In genomic region chr3:125766285-125766826, GRCh38 we compare ENCODE assay signal across 8 cellular contexts.
A peak's percentile ranks its signal among the peaks of the same experiment; 100 is the strongest.
DNase-seq lines count a peak whose midpoint lies in the region; ATAC-seq and TF ChIP-seq lines count a peak whose summit lies in the region.
"Not testable (repeated sequence)": the region's sequence is repeated elsewhere in the genome, so short reads cannot be mapped to it uniquely, and the experiment has no call there.

No MANE protein-coding gene starts in this region.

- not testable (repeated sequence) for H3K9me3 Mint-ChIP-seq in activated CD8-positive, alpha-beta T cell treated with anti-CD3 and anti-CD28 coated beads for 36 hours

- TF ChIP-seq CTCF in OCI-LY1 (IDR thresholded peaks at IDR 0.05; ENCODE audit: low read length), result peak; percentile 35
- peak; percentile 41 for TF ChIP-seq CTCF in activated CD8-positive, alpha-beta T cell treated with anti-CD3 and anti-CD28 coated beads for 36 hours (IDR thresholded peaks at IDR 0.05)

- peak overlapping the region; percentile 53 for H3K4me3 Mint-ChIP-seq in activated CD8-positive, alpha-beta T cell treated with anti-CD3 and anti-CD28 coated beads for 36 hours

- CTCF ChIA-PET in activated CD8-positive, alpha-beta T cell treated with anti-CD3 and anti-CD28 coated beads for 36 hours (lab: Charles Lee), result interaction anchor here (0.6 to 1.1 kb wide), 3 partner anchors 52 to 434 kb away, joined by 3 to 4 read pairs (median 4); no protein-coding TSS in a partner anchor

- not testable (repeated sequence) for H3K27ac Mint-ChIP-seq in activated CD8-positive, alpha-beta T cell treated with anti-CD3 and anti-CD28 coated beads for 36 hours

- H4K20me1 ChIP-seq in OCI-LY1 (ENCODE audit: insufficient read depth, low read length), result not testable (repeated sequence)

- intact Hi-C loops in activated CD8-positive, alpha-beta T cell treated with anti-CD3 and anti-CD28 coated beads for 36 hours (cut with micrococcal nuclease), result not testable (repeated sequence)

- not testable (repeated sequence) for ATAC-seq in activated CD8-positive, alpha-beta T cell treated with anti-CD3 and anti-CD28 coated beads for 36 hours

- H3K4me1 Mint-ChIP-seq in activated CD8-positive, alpha-beta T cell treated with anti-CD3 and anti-CD28 coated beads for 36 hours (ENCODE audit: low read depth), result not testable (repeated sequence)

- H3F3A ChIP-seq in OCI-LY1 (ENCODE audit: insufficient read depth, low read length), result not testable (repeated sequence)

- H3K27ac ChIP-seq in HUES64 (ENCODE audit: low read depth, low read length); OCI-LY1 (ENCODE audit: low read depth, low read length, poor library complexity, severe bottlenecking): not testable (repeated sequence)

- not testable (repeated sequence) for H3K9me3 ChIP-seq in HUES64 (ENCODE audit: insufficient read depth, low read depth, low read length); OCI-LY1 (ENCODE audit: low read length); iPS-15b (ENCODE audit: control insufficient read depth, insufficient read depth, low read length)

- H3K27me3 ChIP-seq in HUES64 (ENCODE audit: insufficient read depth, low read length) (peaks cover 21% of the 10 kb centered on the region), iPS-15b (ENCODE audit: control insufficient read depth, insufficient read depth, low read length) (peaks cover 11% of the 10 kb centered on the region)
- H3K27me3 ChIP-seq in OCI-LY1 (ENCODE audit: insufficient read depth, low read length), result not testable (repeated sequence)

- H3K36me3 Mint-ChIP-seq in activated CD8-positive, alpha-beta T cell treated with anti-CD3 and anti-CD28 coated beads for 36 hours (ENCODE audit: low read depth), result not testable (repeated sequence)

- H3K36me3 ChIP-seq in HUES64 (ENCODE audit: insufficient read depth, low read length); OCI-LY1 (ENCODE audit: insufficient read depth, low read length); iPS-15b (ENCODE audit: control insufficient read depth, insufficient read depth, low read length): not testable (repeated sequence)

- WGBS in HUES64, result under 1% methylated on average over 42 of the region's 54 CpGs

- H3K4me1 ChIP-seq in HUES64 (ENCODE audit: insufficient read depth, low read length); OCI-LY1 (ENCODE audit: insufficient read depth, low read length, severe bottlenecking); iPS-15b (ENCODE audit: control insufficient read depth, insufficient read depth, low read length): not testable (repeated sequence)

- H2AFZ ChIP-seq in OCI-LY1 (ENCODE audit: low read length), result not testable (repeated sequence)

- H3K79me2 ChIP-seq in OCI-LY1 (ENCODE audit: insufficient read depth, low read length), result not testable (repeated sequence)

- POLR2A ChIA-PET in activated CD8-positive, alpha-beta T cell treated with anti-CD3 and anti-CD28 coated beads for 36 hours (lab: Charles Lee), result not testable (repeated sequence)

- H3K27me3 Mint-ChIP-seq in activated CD8-positive, alpha-beta T cell treated with anti-CD3 and anti-CD28 coated beads for 36 hours, result peaks cover 21% of the 10 kb centered on the region

- peak; percentile 46 for DNase-seq in Caki2 (ENCODE audit: low read depth)
- DNase-seq in activated CD8-positive, alpha-beta T cell treated with anti-CD3 and anti-CD28 coated beads for 36 hours, result peak; percentile 38
- DNase-seq in cerebellar cortex (ENCODE audit: low spot score), result peak; percentile 24
- DNase-seq in pons (ENCODE audit: low spot score), result peak; percentile 3
- DNase-seq in stimulated activated naive CD4-positive, alpha-beta T cell treated with Interleukin-2 at 50 U/mL for 16 hours (lab: John Stamatoyannopoulos, UW), result peak; percentile 25

- H3K4me2 ChIP-seq in OCI-LY1 (ENCODE audit: low read length), result peak overlapping the region; percentile 82

- H3K9me2 ChIP-seq in OCI-LY1 (ENCODE audit: low read depth, low read length), result not testable (repeated sequence)

- H3K4me3 ChIP-seq in HUES64 (ENCODE audit: low read length), result peak overlapping the region; percentile 63
- peak overlapping the region; percentile 59 for H3K4me3 ChIP-seq in OCI-LY1 (ENCODE audit: low read depth, low read length, poor library complexity, severe bottlenecking)
- peak overlapping the region; percentile 39 for H3K4me3 ChIP-seq in iPS-15b (ENCODE audit: low read depth, low read length)

- in situ Hi-C loops in Caki2 (cut with HindIII; ENCODE audit: low pct_unique_long_range_greater_than_20kb, low sequenced_read_pairs), result not testable (repeated sequence)

- not testable (repeated sequence) for H3K9ac ChIP-seq in HUES64 (ENCODE audit: low read depth, low read length); OCI-LY1 (ENCODE audit: low read length); iPS-15b (ENCODE audit: low read depth, low read length)
